20 cellular contexts compared by ENCODE assay signal in genomic region chr1:221908573-221908972, GRCh38.
DNase-seq lines count a peak whose midpoint lies in the region; ATAC-seq and TF ChIP-seq lines count a peak whose summit lies in the region.
"Had no signal": no experiment of that assay in that cellular context is flagged by ENCODE, and none has a peak within 500 bp of the region (broad histone marks: within the 10 kb centered on the region; RNA-seq: fewer than 3 reads in every experiment).

No MANE protein-coding gene starts in this region.

- no peak overlapping the region for H3K4me3 Mint-ChIP-seq in CD4-positive, alpha-beta T cell
- H3K4me3 Mint-ChIP-seq: CD14-positive monocyte, HFFc6 had no signal

- no peaks in the 10 kb centered on the region for H3K27me3 Mint-ChIP-seq in CD4-positive, alpha-beta T cell

- no peak overlapping the region for H3K27ac Mint-ChIP-seq in CD4-positive, alpha-beta T cell
- H3K27ac Mint-ChIP-seq: CD14-positive monocyte, HFFc6 had no signal

- H3K9me3 Mint-ChIP-seq in CD4-positive, alpha-beta T cell: no peaks in the 10 kb centered on the region
- H3K9me3 Mint-ChIP-seq: HFFc6 had no signal

- DNase-seq in NCI-H748 (lab: John Stamatoyannopoulos, UW; ENCODE audit: unreplicated experiment): peak; percentile 32
- DNase-seq in NCI-H748 treated with DMSO at 0.1 percent for 48 hours (lab: John Stamatoyannopoulos, UW): no peak
- DNase-seq in NCI-H1436 (lab: John Stamatoyannopoulos, UW): peak; percentile 88
- DNase-seq in NCI-H345 treated with DMSO at 0.1 percent for 48 hours (lab: John Stamatoyannopoulos, UW; ENCODE audit: unreplicated experiment): peak; percentile 79
- no peak for DNase-seq in CD4-positive, alpha-beta T cell
- DNase-seq: COR-L47; DMS79; HFFc6; IMR-90; Karpas-422; NCI-H524 treated with DMSO at 0.1 percent for 48 hours; NK-92 treated with Interleukin-12 subunit alpha and Interleukin-12 subunit beta, amount 100 ng/mL, for 24 hours; OCI-M1; Right ventricle myocardium superior; SW 1271; T-helper 2 cell had no signal

- H3K27ac ChIP-seq in CD4-positive, alpha-beta T cell (ENCODE audit: low read depth, low read length): no peak overlapping the region
- H3K27ac ChIP-seq: HL-60 had no signal

- POLR2A ChIA-PET in CD4-positive, alpha-beta T cell (lab: Charles Lee): no interaction called here

- H3K9me3 ChIP-seq in CD4-positive, alpha-beta T cell (ENCODE audit: control insufficient read depth, low read length): no peaks in the 10 kb centered on the region

- TF ChIP-seq CTCF in CD4-positive, alpha-beta T cell (IDR thresholded peaks at IDR 0.05): no peak

- CTCF ChIA-PET in CD4-positive, alpha-beta T cell (lab: Charles Lee): no interaction called here

- no peaks in the 10 kb centered on the region for H3K36me3 Mint-ChIP-seq in CD4-positive, alpha-beta T cell (ENCODE audit: low read depth)

- intact Hi-C loops in CD4-positive, alpha-beta T cell (cut with DNase I, micrococcal nuclease): no loop called here

- ATAC-seq in HG02870 (IDR thresholded peaks at IDR 0.05; ENCODE audit: unreplicated experiment) (no peak), HG02970 (IDR thresholded peaks at IDR 0.05; ENCODE audit: low FRiP score, unreplicated experiment) (no peak)
- no peak for ATAC-seq in CD4-positive, alpha-beta T cell (ENCODE audit: poor library complexity)

- H3K4me1 Mint-ChIP-seq in CD4-positive, alpha-beta T cell (ENCODE audit: low read depth): no peaks in the 10 kb centered on the region
- H3K4me1 Mint-ChIP-seq: CD14-positive monocyte had no signal

- no peaks in the 10 kb centered on the region for H3K27me3 ChIP-seq in CD4-positive, alpha-beta T cell (ENCODE audit: control insufficient read depth, insufficient read depth, low read length)

Comparison
In these comparisons a context has a peak if more than half of its experiments do, and no peak if none do; other contexts are left out.
1. DNase-seq: peak in NCI-H748 (single experiment), NCI-H1436 (single experiment) and NCI-H345 treated with DMSO at 0.1 percent for 48 hours (single experiment); none in NCI-H748 treated with DMSO at 0.1 percent for 48 hours (single experiment) and CD4-positive, alpha-beta T cell (0 of 10).